ENCODE assay signal across 3 cellular contexts in the genomic region with DNA sequence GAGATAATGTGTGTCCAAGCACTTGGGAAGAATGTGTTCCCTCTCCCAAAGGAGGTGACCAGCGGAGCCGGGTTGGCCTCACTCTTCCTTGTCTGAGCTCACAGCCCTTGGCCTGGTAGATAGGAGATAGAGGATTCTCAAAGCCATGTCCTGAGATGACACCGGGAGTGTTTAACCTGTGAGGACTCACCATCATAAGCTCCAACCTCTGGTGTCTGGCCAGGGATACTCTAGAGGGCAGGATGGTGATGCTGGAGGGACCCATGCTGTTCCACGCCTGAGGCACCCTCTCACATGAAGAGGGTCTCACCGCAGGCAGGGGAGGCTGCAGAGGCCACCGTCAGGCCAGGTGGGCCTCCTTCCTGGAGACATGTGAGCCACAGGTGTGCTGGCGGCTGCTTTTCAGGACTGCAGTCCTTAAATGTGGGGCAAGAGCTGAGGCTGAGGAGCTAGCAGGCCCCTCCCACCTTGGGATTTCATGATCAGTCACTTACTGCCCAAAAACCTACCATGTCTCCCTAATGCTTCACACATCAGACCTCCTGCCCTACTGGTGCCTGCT.
TF ChIP-seq lines count a peak whose summit lies in the region.

No MANE protein-coding gene starts in this region.

TF ChIP-seq in A549, 52 proteins besides CTCF, POLR2A, EP300 and RAD21:
- TF ChIP-seq JUN (IDR thresholded peaks at IDR 0.05) (no peak), ESRRA (IDR thresholded peaks at IDR 0.05; ENCODE audit: borderline replicate concordance, low read length) (no peak), CBX8 (IDR thresholded peaks at IDR 0.05) (no peak), MYC (IDR thresholded peaks at IDR 0.05; ENCODE audit: borderline replicate concordance, low read length) (no peak), MAZ (IDR thresholded peaks at IDR 0.05; ENCODE audit: borderline replicate concordance, low read depth, low read length) (no peak), POLR2AphosphoS2 (conservative IDR thresholded peaks at IDR 0.05; ENCODE audit: low read length) (no peak), ZFP36 (IDR thresholded peaks at IDR 0.05; ENCODE audit: borderline replicate concordance, partially characterized antibody) (no peak), HDAC2 (IDR thresholded peaks at IDR 0.05) (no peak), RFX5 (IDR thresholded peaks at IDR 0.05) (no peak), TFCP2L1 (CRISPR knock-in tag; IDR thresholded peaks at IDR 0.05) (no peak), KDM1A (IDR thresholded peaks at IDR 0.05; ENCODE audit: low read depth) (no peak), FOXS1 (CRISPR knock-in tag; IDR thresholded peaks at IDR 0.05) (no peak), MAFK (IDR thresholded peaks at IDR 0.05; ENCODE audit: partially characterized antibody) (no peak)
- TF ChIP-seq, protein P1, sequence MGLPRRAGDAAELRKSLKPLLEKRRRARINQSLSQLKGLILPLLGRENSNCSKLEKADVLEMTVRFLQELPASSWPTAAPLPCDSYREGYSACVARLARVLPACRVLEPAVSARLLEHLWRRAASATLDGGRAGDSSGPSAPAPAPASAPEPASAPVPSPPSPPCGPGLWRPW (IDR thresholded peaks at IDR 0.05), result no peak
- TF ChIP-seq, protein P2, sequence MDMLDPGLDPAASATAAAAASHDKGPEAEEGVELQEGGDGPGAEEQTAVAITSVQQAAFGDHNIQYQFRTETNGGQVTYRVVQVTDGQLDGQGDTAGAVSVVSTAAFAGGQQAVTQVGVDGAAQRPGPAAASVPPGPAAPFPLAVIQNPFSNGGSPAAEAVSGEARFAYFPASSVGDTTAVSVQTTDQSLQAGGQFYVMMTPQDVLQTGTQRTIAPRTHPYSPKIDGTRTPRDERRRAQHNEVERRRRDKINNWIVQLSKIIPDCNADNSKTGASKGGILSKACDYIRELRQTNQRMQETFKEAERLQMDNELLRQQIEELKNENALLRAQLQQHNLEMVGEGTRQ (IDR thresholded peaks at IDR 0.05), result no peak
- TF ChIP-seq, protein P3, sequence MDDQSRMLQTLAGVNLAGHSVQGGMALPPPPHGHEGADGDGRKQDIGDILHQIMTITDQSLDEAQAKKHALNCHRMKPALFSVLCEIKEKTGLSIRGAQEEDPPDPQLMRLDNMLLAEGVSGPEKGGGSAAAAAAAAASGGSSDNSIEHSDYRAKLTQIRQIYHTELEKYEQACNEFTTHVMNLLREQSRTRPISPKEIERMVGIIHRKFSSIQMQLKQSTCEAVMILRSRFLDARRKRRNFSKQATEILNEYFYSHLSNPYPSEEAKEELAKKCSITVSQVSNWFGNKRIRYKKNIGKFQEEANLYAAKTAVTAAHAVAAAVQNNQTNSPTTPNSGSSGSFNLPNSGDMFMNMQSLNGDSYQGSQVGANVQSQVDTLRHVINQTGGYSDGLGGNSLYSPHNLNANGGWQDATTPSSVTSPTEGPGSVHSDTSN (IDR thresholded peaks at IDR 0.05), result no peak
- TF ChIP-seq, protein P4, sequence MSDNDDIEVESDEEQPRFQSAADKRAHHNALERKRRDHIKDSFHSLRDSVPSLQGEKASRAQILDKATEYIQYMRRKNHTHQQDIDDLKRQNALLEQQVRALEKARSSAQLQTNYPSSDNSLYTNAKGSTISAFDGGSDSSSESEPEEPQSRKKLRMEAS (IDR thresholded peaks at IDR 0.05), result no peak
- TF ChIP-seq, protein P5, sequence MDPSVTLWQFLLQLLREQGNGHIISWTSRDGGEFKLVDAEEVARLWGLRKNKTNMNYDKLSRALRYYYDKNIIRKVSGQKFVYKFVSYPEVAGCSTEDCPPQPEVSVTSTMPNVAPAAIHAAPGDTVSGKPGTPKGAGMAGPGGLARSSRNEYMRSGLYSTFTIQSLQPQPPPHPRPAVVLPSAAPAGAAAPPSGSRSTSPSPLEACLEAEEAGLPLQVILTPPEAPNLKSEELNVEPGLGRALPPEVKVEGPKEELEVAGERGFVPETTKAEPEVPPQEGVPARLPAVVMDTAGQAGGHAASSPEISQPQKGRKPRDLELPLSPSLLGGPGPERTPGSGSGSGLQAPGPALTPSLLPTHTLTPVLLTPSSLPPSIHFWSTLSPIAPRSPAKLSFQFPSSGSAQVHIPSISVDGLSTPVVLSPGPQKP (IDR thresholded peaks at IDR 0.05; ENCODE audit: low read depth, low read length), result no peak

TF ChIP-seq in IMR-90, 13 proteins besides CTCF, POLR2A, EP300 and RAD21:
- TF ChIP-seq BHLHE40 (IDR thresholded peaks at IDR 0.05; ENCODE audit: low read depth, low read length) (no peak), MXI1 (IDR thresholded peaks at IDR 0.05; ENCODE audit: borderline replicate concordance, low read depth, low read length) (no peak), SMC3 (IDR thresholded peaks at IDR 0.05; ENCODE audit: low read depth, low read length) (no peak), NFE2L2 (IDR thresholded peaks at IDR 0.05; ENCODE audit: low read depth, low read length) (no peak), RCOR1 (IDR thresholded peaks at IDR 0.05; ENCODE audit: insufficient replicate concordance, low read length) (no peak), MAFK (IDR thresholded peaks at IDR 0.05; ENCODE audit: low read depth, low read length) (no peak), CEBPB (IDR thresholded peaks at IDR 0.05; ENCODE audit: low read depth, low read length) (no peak), MAZ (IDR thresholded peaks at IDR 0.05; ENCODE audit: borderline replicate concordance, low read depth, low read length) (no peak)
- TF ChIP-seq, protein P2 (IDR thresholded peaks at IDR 0.05; ENCODE audit: low read depth, low read length), result no peak
- TF ChIP-seq, protein P5 (IDR thresholded peaks at IDR 0.05; ENCODE audit: borderline replicate concordance, low read depth, low read length), result no peak
TF ChIP-seq in IMR-90: peak in this region for 0.

TF ChIP-seq in K562, 482 proteins besides CTCF, POLR2A, EP300 and RAD21:
- TF ChIP-seq TFAM (CRISPR knock-in tag; conservative IDR thresholded peaks at IDR 0.05) (no peak), POLR3A (IDR thresholded peaks at IDR 0.05; ENCODE audit: borderline replicate concordance, extremely low read depth, insufficient read depth, insufficient read length) (no peak), CTBP1 (IDR thresholded peaks at IDR 0.05; ENCODE audit: borderline replicate concordance) (peak; percentile 32; the same call in 1 of the 2 replicates), BRF1 (IDR thresholded peaks at IDR 0.05; ENCODE audit: borderline replicate concordance, extremely low read depth, insufficient read length) (no peak), SREBF1 (IDR thresholded peaks at IDR 0.05; ENCODE audit: borderline replicate concordance, low read depth, low read length) (no peak), CBFB (CRISPR knock-in tag; IDR thresholded peaks at IDR 0.05) (no peak), SMAD3 (CRISPR knock-in tag; conservative IDR thresholded peaks at IDR 0.05) (no peak), KLF13 (tag; IDR thresholded peaks at IDR 0.05; ENCODE audit: borderline replicate concordance, low read depth) (no peak), POU5F1 (IDR thresholded peaks at IDR 0.05; ENCODE audit: borderline replicate concordance, low read depth, low read length, partially characterized antibody) (no peak)
TF ChIP-seq in K562: peak in this region for 1.
